In genomic region chrX:38275615-38276014, GRCh38 we compare ENCODE assay signal across 10 cellular contexts. TPM values are rescaled to one million over a fixed set of nuclear protein-coding genes. Genes with fewer than 3 reads are reported as not detected.
A peak's percentile ranks its signal among the peaks of the same experiment; 100 is the strongest.
DNase-seq lines count a peak whose midpoint lies in the region; ATAC-seq and TF ChIP-seq lines count a peak whose summit lies in the region.
"Had no signal": no experiment of that assay in that cellular context is flagged by ENCODE, and none has a peak within 500 bp of the region (broad histone marks: within the 10 kb centered on the region; RNA-seq: fewer than 3 reads in every experiment).

No MANE protein-coding gene starts in this region.

- intact Hi-C loops in naive thymus-derived CD4-positive, alpha-beta T cell (cut with micrococcal nuclease): no loop called here

- H3K9me3 Mint-ChIP-seq in naive thymus-derived CD4-positive, alpha-beta T cell: no peaks in the 10 kb centered on the region

- no peak overlapping the region for H2BK5ac ChIP-seq in neuronal stem cell (ENCODE audit: low read length)

- ATAC-seq in HG02610 (IDR thresholded peaks at IDR 0.05; ENCODE audit: unreplicated experiment) (peak; percentile 61), HG02678 (IDR thresholded peaks at IDR 0.05; ENCODE audit: unreplicated experiment) (no peak)
- ATAC-seq in naive thymus-derived CD4-positive, alpha-beta T cell: no peak

- no CpG with 5 or more reads among the region's 2 CpGs for WGBS in neuronal stem cell (ENCODE audit: extremely low coverage in 2 of 2, insufficient read length in 2 of 2, insufficient replicate concordance in 1 of 2), 2 donors

- POLR2A ChIA-PET in naive thymus-derived CD4-positive, alpha-beta T cell (lab: Charles Lee): no interaction called here

- H3K27ac Mint-ChIP-seq in naive thymus-derived CD4-positive, alpha-beta T cell: no peak overlapping the region

- no peak overlapping the region for H4K91ac ChIP-seq in neuronal stem cell (ENCODE audit: low read depth, low read length, poor library complexity)

- H2BK120ac ChIP-seq in neuronal stem cell (ENCODE audit: low read depth, low read length): no peak overlapping the region

- no peak overlapping the region for H3K9ac ChIP-seq in neuronal stem cell (ENCODE audit: low read depth, low read length, poor library complexity)

- H2AFZ ChIP-seq in neuronal stem cell (ENCODE audit: low read length): no peak overlapping the region

- CTCF ChIA-PET in naive thymus-derived CD4-positive, alpha-beta T cell (lab: Charles Lee): no interaction called here

- no peak overlapping the region for H4K8ac ChIP-seq in neuronal stem cell (ENCODE audit: low read depth, low read length)

- H3K14ac ChIP-seq in neuronal stem cell (ENCODE audit: low read length): no peak overlapping the region

- H3K36me3 Mint-ChIP-seq in naive thymus-derived CD4-positive, alpha-beta T cell: peaks cover 0 to 9% (median 2%) of the 10 kb centered on the region in 5 donors

- H3K27me3 Mint-ChIP-seq in naive thymus-derived CD4-positive, alpha-beta T cell: no peaks in the 10 kb centered on the region

- TF ChIP-seq CTCF in GM20000 (IDR thresholded peaks at IDR 0.05; ENCODE audit: extremely low read depth, missing control alignments): no peak

- peaks cover 0 to 5% (median 0%) of the 10 kb centered on the region in 7 donors for H3K4me1 Mint-ChIP-seq in naive thymus-derived CD4-positive, alpha-beta T cell

- no peaks in the 10 kb centered on the region for H3K4me1 ChIP-seq in neuronal stem cell (ENCODE audit: control insufficient read depth in 2 of 2, insufficient read depth in 1 of 2, low read depth in 1 of 2, low read length in 2 of 2)
- H3K4me1 ChIP-seq in naive thymus-derived CD4-positive, alpha-beta T cell (ENCODE audit: control insufficient read depth in 2 of 2, insufficient read depth in 2 of 2, low read length in 2 of 2): no peaks in the 10 kb centered on the region

- H3K4me3 ChIP-seq in neuronal stem cell (ENCODE audit: low read length in 2 of 2): no peak overlapping the region
- H3K4me3 ChIP-seq in naive thymus-derived CD4-positive, alpha-beta T cell (ENCODE audit: low read length): no peak overlapping the region

- no peak overlapping the region for H3K27ac ChIP-seq in neuronal stem cell (replicated peaks; ENCODE audit: low read length)
- no peak overlapping the region for H3K27ac ChIP-seq in naive thymus-derived CD4-positive, alpha-beta T cell (ENCODE audit: low read depth, low read length)

- H3K9me3 ChIP-seq in neuronal stem cell (replicated peaks in 1 of 2; ENCODE audit: control insufficient read depth in 2 of 2, insufficient read depth in 1 of 2, low read depth in 1 of 2, low read length in 2 of 2): no peaks in the 10 kb centered on the region
- no peaks in the 10 kb centered on the region for H3K9me3 ChIP-seq in naive thymus-derived CD4-positive, alpha-beta T cell (ENCODE audit: control insufficient read depth in 2 of 3, low read length in 3 of 3)

- H3K4me2 ChIP-seq in neuronal stem cell (ENCODE audit: insufficient read depth, low read length, poor library complexity, severe bottlenecking): no peak overlapping the region

- no peak overlapping the region for H3K18ac ChIP-seq in neuronal stem cell (ENCODE audit: low read length)

- H3K27me3 ChIP-seq in neuronal stem cell (ENCODE audit: control insufficient read depth in 3 of 3, insufficient read depth in 3 of 3, low read depth in 1 of 3, low read length in 3 of 3): no peaks in the 10 kb centered on the region
- no peaks in the 10 kb centered on the region for H3K27me3 ChIP-seq in naive thymus-derived CD4-positive, alpha-beta T cell (ENCODE audit: control insufficient read depth in 2 of 2, insufficient read depth in 2 of 2, low read length in 2 of 2)

- H2AK5ac ChIP-seq in neuronal stem cell (ENCODE audit: low read depth, low read length): no peak overlapping the region

- no peak overlapping the region for H3K4ac ChIP-seq in neuronal stem cell (ENCODE audit: low read length)

- H3K23ac ChIP-seq in neuronal stem cell (ENCODE audit: low read depth, low read length, poor library complexity): no peak overlapping the region

- no peak overlapping the region for H2BK12ac ChIP-seq in neuronal stem cell (ENCODE audit: low read length)

- no peak overlapping the region for H3K4me3 Mint-ChIP-seq in naive thymus-derived CD4-positive, alpha-beta T cell

- no peaks in the 10 kb centered on the region for H3K79me1 ChIP-seq in neuronal stem cell (ENCODE audit: low read depth, low read length)

- DNase-seq in AG20443 (ENCODE audit: low spot score): peak; percentile 48
- peak; percentile 0 for DNase-seq in SIG-M5 (lab: John Stamatoyannopoulos, UW)
- peak; percentile 69 for DNase-seq in glomerular visceral epithelial cell (ENCODE audit: extremely low spot score)
- no peak for DNase-seq in neuronal stem cell (ENCODE audit: low spot score)
- DNase-seq in GM20000 (ENCODE audit: low spot score): no peak
- no peak for DNase-seq in naive thymus-derived CD4-positive, alpha-beta T cell
- DNase-seq: COR-L47, NCI-H2107 had no signal

- H2BK15ac ChIP-seq in neuronal stem cell (ENCODE audit: low read length): no peak overlapping the region

- H3K36me3 ChIP-seq in neuronal stem cell (replicated peaks in 1 of 2; ENCODE audit: control insufficient read depth in 2 of 2, insufficient read depth in 2 of 2, low read length in 2 of 2): no peaks in the 10 kb centered on the region
- no peaks in the 10 kb centered on the region for H3K36me3 ChIP-seq in naive thymus-derived CD4-positive, alpha-beta T cell (ENCODE audit: control insufficient read depth in 2 of 3, insufficient read depth in 3 of 3, low read length in 3 of 3)

RNA-seq across cellular contexts. Expression of gene RPGR, which starts 51.7 kb away (rescaled TPM):
- 8.7 TPM for polyA plus RNA-seq in neuronal stem cell (2013, experiment 1 of 2)
- polyA plus RNA-seq in neuronal stem cell (2013, experiment 2 of 2): 8.5 TPM
- 10 to 100 TPM in 4 of 5 experiments, 1 to 10 TPM in 1; 4.3 to 26.0 (median 10.9) TPM for total RNA-seq in naive thymus-derived CD4-positive, alpha-beta T cell
- polyA plus RNA-seq in naive thymus-derived CD4-positive, alpha-beta T cell: 1 to 10 TPM; 4.8 to 5.9 TPM

RNA-seq across cellular contexts. Expression of gene SRPX, which starts 54.9 kb away (rescaled TPM):
- polyA plus RNA-seq in neuronal stem cell (2013, experiment 1 of 2): 5.6 TPM
- 5.4 TPM for polyA plus RNA-seq in neuronal stem cell (2013, experiment 2 of 2)
- total RNA-seq in naive thymus-derived CD4-positive, alpha-beta T cell: not detected
- polyA plus RNA-seq in naive thymus-derived CD4-positive, alpha-beta T cell: not detected

Comparison
In these comparisons a context has a peak if more than half of its experiments do, and no peak if none do; other contexts are left out.
1. DNase-seq: peak in AG20443 (single experiment), SIG-M5 (single experiment) and glomerular visceral epithelial cell (single experiment); none in neuronal stem cell (single experiment), GM20000 (single experiment) and naive thymus-derived CD4-positive, alpha-beta T cell (0 of 9).